24 cellular contexts compared by ENCODE assay signal in the genomic region with DNA sequence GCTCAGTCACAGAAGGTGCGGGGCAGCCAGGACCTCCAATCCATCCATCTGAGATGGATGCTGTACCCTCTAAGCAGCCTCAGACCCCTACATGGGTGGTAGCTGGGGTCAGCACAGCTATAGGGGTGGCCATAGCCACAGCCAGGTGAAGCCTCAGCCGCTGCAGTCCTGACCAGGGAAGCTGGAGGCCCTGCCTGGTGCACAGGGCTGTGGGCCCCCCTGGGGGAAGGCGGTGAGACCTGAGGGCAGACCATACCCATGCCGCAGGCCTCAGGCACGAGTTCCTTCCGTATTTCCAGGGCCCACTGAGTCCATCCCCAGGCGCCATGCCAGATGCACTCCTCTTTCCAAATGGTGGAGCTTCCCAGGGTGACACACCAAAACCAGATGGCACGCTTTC.
"Had no signal": no experiment of that assay in that cellular context is flagged by ENCODE, and none has a peak within 500 bp of the region (broad histone marks: within the 10 kb centered on the region; RNA-seq: fewer than 3 reads in every experiment).

No MANE protein-coding gene starts in this region.

- H3K4me1 ChIP-seq: foreskin keratinocyte, neural progenitor cell, prostate gland, spleen had no signal

- H3K4me3 ChIP-seq: dorsolateral prefrontal cortex, gastroesophageal sphincter, heart left ventricle, hepatocyte, lower lobe of right lung, neural progenitor cell, prostate gland, skin epidermis, spleen, thoracic aorta, transverse colon had no signal

- H3K27me3 Mint-ChIP-seq: stimulated activated memory B cell treated with anti-CD40 and anti-IgM and Interleukin-4, amounts not matched to agents 10 μg/mL and 1 μg/mL and 100 μg/mL, for 72 hours had no signal

- H3K27me3 ChIP-seq: gastroesophageal sphincter, heart left ventricle, hepatocyte, neural progenitor cell, spleen, transverse colon had no signal

- H3K4me2 ChIP-seq: hepatocyte, neural progenitor cell had no signal

- H3K36me3 ChIP-seq: gastroesophageal sphincter, heart left ventricle, lower lobe of right lung, neural progenitor cell, prostate gland, spleen, thoracic aorta, transverse colon had no signal

- H3K4me1 Mint-ChIP-seq: neural progenitor cell; stimulated activated memory B cell treated with anti-CD40 and anti-IgM and Interleukin-4, amounts not matched to agents 10 μg/mL and 1 μg/mL and 100 μg/mL, for 72 hours had no signal

- H2AFZ ChIP-seq: hepatocyte, neural progenitor cell had no signal

- H3K27ac ChIP-seq: dorsolateral prefrontal cortex, foreskin keratinocyte, gastroesophageal sphincter, heart left ventricle, hepatocyte, lower lobe of right lung, neural progenitor cell, prostate gland, skin epidermis, spleen, thoracic aorta, transverse colon had no signal

- H3K79me2 ChIP-seq: hepatocyte had no signal

- H3K9ac ChIP-seq: neural progenitor cell had no signal

- H3K27ac Mint-ChIP-seq: nephron; neural progenitor cell; stimulated activated memory B cell treated with anti-CD40 and anti-IgM and Interleukin-4, amounts not matched to agents 10 μg/mL and 1 μg/mL and 100 μg/mL, for 72 hours had no signal

- FAIRE-seq: kidney had no signal

- H3K9me3 Mint-ChIP-seq: nephron; neural progenitor cell; stimulated activated memory B cell treated with anti-CD40 and anti-IgM and Interleukin-4, amounts not matched to agents 10 μg/mL and 1 μg/mL and 100 μg/mL, for 72 hours had no signal

- DNase-seq: cortex of kidney; dorsolateral prefrontal cortex; effector CD4-positive, alpha-beta T cell; foreskin keratinocyte; heart left ventricle; kidney; lower lobe of right lung; nucleus accumbens; right cardiac atrium; stimulated activated CD4-positive, alpha-beta T cell treated with anti-CD3 and anti-CD28 coated beads, Interleukin-4, amount 100 ng/mL, for 4 hours; stimulated activated naive CD8-positive, alpha-beta T cell treated with anti-CD3 and anti-CD28 coated beads, Interleukin-15, Interleukin-2, amounts not matched to agents 100 U/mL and 50 U/mL, for 24 hours; substantia nigra; transverse colon had no signal

- H3K9me3 ChIP-seq: gastroesophageal sphincter, heart left ventricle, lower lobe of right lung, prostate gland, spleen, thoracic aorta, transverse colon had no signal

- H3K36me3 Mint-ChIP-seq: neural progenitor cell; stimulated activated memory B cell treated with anti-CD40 and anti-IgM and Interleukin-4, amounts not matched to agents 10 μg/mL and 1 μg/mL and 100 μg/mL, for 72 hours had no signal

- ATAC-seq: esophagus mucosa; foreskin keratinocyte; gastroesophageal sphincter; heart left ventricle; left lobe of liver; lower lobe of right lung; right cardiac atrium; stimulated activated memory B cell treated with anti-CD40 and anti-IgM and Interleukin-4, amounts not matched to agents 10 μg/mL and 1 μg/mL and 100 μg/mL, for 72 hours; stimulated activated naive CD8-positive, alpha-beta T cell treated with anti-CD3 and anti-CD28 coated beads, Interleukin-15, Interleukin-2, amounts not matched to agents 100 U/mL and 50 U/mL, for 24 hours had no signal

- H3K4me3 Mint-ChIP-seq: nephron; neural progenitor cell; stimulated activated memory B cell treated with anti-CD40 and anti-IgM and Interleukin-4, amounts not matched to agents 10 μg/mL and 1 μg/mL and 100 μg/mL, for 72 hours had no signal
